10 cellular contexts compared by ENCODE assay signal in genomic region chr2:212730994-212731393, GRCh38.
DNase-seq lines count a peak whose midpoint lies in the region; ATAC-seq lines count a peak whose summit lies in the region.
"Had no signal": no experiment of that assay in that cellular context is flagged by ENCODE, and none has a peak within 500 bp of the region (broad histone marks: within the 10 kb centered on the region; RNA-seq: fewer than 3 reads in every experiment).

No MANE protein-coding gene starts in this region.

- no peaks in the 10 kb centered on the region for H3K9me3 Mint-ChIP-seq in activated T-helper 17 cell treated with anti-CD3 and anti-CD28 coated beads, Interleukin-2, amount 50 U/mL, for 72 hours

- peaks cover 6% of the 10 kb centered on the region for H3K27me3 Mint-ChIP-seq in activated T-helper 17 cell treated with anti-CD3 and anti-CD28 coated beads, Interleukin-2, amount 50 U/mL, for 72 hours

- DNase-seq in H7 (no peak), DMS153 treated with DMSO at 0.1 percent for 48 hours (lab: John Stamatoyannopoulos, UW; ENCODE audit: unreplicated experiment) (no peak), NCI-H1930 (lab: John Stamatoyannopoulos, UW) (no peak)
- DNase-seq: GOT3 had no signal

- H3K36me3 ChIP-seq in H7 (replicated peaks; ENCODE audit: control insufficient read depth, insufficient read depth, low read length) = no peaks in the 10 kb centered on the region
- H3K36me3 ChIP-seq: suprapubic skin had no signal

- no peak overlapping the region for H3K4me3 ChIP-seq in H7 (ENCODE audit: insufficient read depth, low read depth, low read length)
- H3K4me3 ChIP-seq: suprapubic skin had no signal

- no peaks in the 10 kb centered on the region for H3K36me3 Mint-ChIP-seq in activated T-helper 17 cell treated with anti-CD3 and anti-CD28 coated beads, Interleukin-2, amount 50 U/mL, for 72 hours (ENCODE audit: low read depth)

- H3K4me3 Mint-ChIP-seq in activated T-helper 17 cell treated with anti-CD3 and anti-CD28 coated beads, Interleukin-2, amount 50 U/mL, for 72 hours = no peak overlapping the region

- peak; percentile 92 for ATAC-seq in GM18519 (IDR thresholded peaks at IDR 0.05; ENCODE audit: low FRiP score, unreplicated experiment)
- ATAC-seq in GM19467 (IDR thresholded peaks at IDR 0.05; ENCODE audit: unreplicated experiment) = peak; percentile 65
- ATAC-seq in HG02973 (IDR thresholded peaks at IDR 0.05; ENCODE audit: unreplicated experiment) = peak; percentile 86
- peak; percentile 72 for ATAC-seq in activated T-helper 17 cell treated with anti-CD3 and anti-CD28 coated beads, Interleukin-2, amount 50 U/mL, for 72 hours (replicated peaks)
- ATAC-seq in esophagus mucosa = no peak

- no peaks in the 10 kb centered on the region for H3K27me3 ChIP-seq in H7 (ENCODE audit: control insufficient read depth, insufficient read depth, low read length)
- H3K27me3 ChIP-seq: suprapubic skin had no signal

- H3K27ac Mint-ChIP-seq in activated T-helper 17 cell treated with anti-CD3 and anti-CD28 coated beads, Interleukin-2, amount 50 U/mL, for 72 hours = no peak overlapping the region

- H3K4me1 Mint-ChIP-seq in activated T-helper 17 cell treated with anti-CD3 and anti-CD28 coated beads, Interleukin-2, amount 50 U/mL, for 72 hours = no peaks in the 10 kb centered on the region
